In genomic region chr19:13783565-13784500, GRCh38 we compare ENCODE assay signal across 1 cellular context.
A peak's percentile ranks its signal among the peaks of the same experiment; 100 is the strongest.
TF ChIP-seq lines count a peak whose summit lies in the region.

No MANE protein-coding gene starts in this region.

TF ChIP-seq in HepG2, 621 proteins besides CTCF, POLR2A, EP300 and RAD21:
- TF ChIP-seq ZFX (CRISPR knock-in tag; IDR thresholded peaks at IDR 0.05; ENCODE audit: low read depth): no peak
- TF ChIP-seq ZNF121 (CRISPR knock-in tag; IDR thresholded peaks at IDR 0.05): peak; percentile 64
